ENCODE assay signal across 12 cellular contexts in genomic region chr11:69010361-69010891, GRCh38. TPM values are rescaled to one million over a fixed set of nuclear protein-coding genes. Genes with fewer than 3 reads are reported as not detected.
DNase-seq lines count a peak whose midpoint lies in the region; ATAC-seq and TF ChIP-seq lines count a peak whose summit lies in the region.
"Had no signal": no experiment of that assay in that cellular context is flagged by ENCODE, and none has a peak within 500 bp of the region (broad histone marks: within the 10 kb centered on the region; RNA-seq: fewer than 3 reads in every experiment).

No MANE protein-coding gene starts in this region.

- H3K9ac ChIP-seq in HUES48 (ENCODE audit: low read depth, low read length) = 0 out of 2 replicates have a peak overlapping the region, but pooled peaks have one; percentile 32

- H3K4me3 ChIP-seq in HUES48 (ENCODE audit: low read depth, low read length) = peak overlapping the region; percentile 49
- peak overlapping the region; percentile 5 to 26 for H3K4me3 ChIP-seq in cardiac fibroblast (replicated peaks in 1 of 2; ENCODE audit: low read depth in 2 of 2, low read length in 2 of 2)
- H3K4me3 ChIP-seq in tibial nerve = peak overlapping the region; percentile 33 to 60 (median 40)
- H3K4me3 ChIP-seq: GM12878 had no signal

- H3K36me3 ChIP-seq in HUES48 (ENCODE audit: control insufficient read depth, insufficient read depth, low read length) = no peaks in the 10 kb centered on the region
- peaks cover 0 to 10% (median 0%) of the 10 kb centered on the region in 3 donors for H3K36me3 ChIP-seq in tibial nerve

- peaks cover 10% of the 10 kb centered on the region; the same call in 1 of the 2 replicates for H3K27me3 ChIP-seq in HUES48 (ENCODE audit: control insufficient read depth, insufficient read depth, low read length)
- peaks cover 20% of the 10 kb centered on the region for H3K27me3 ChIP-seq in layer of hippocampus (ENCODE audit: control insufficient read depth, insufficient read depth, low read length)
- no peaks in the 10 kb centered on the region for H3K27me3 ChIP-seq in tibial nerve

- no peak overlapping the region for H3K27ac ChIP-seq in HUES48 (ENCODE audit: low read depth, low read length)
- peak overlapping the region; percentile 38 for H3K27ac ChIP-seq in layer of hippocampus (ENCODE audit: low read depth, low read length)
- H3K27ac ChIP-seq in tibial nerve = peak overlapping the region; percentile 71 to 95 (median 84)

- H3K9me3 ChIP-seq in HUES48 (ENCODE audit: control insufficient read depth, insufficient read depth, low read length) (no peaks in the 10 kb centered on the region), tibial nerve (no peaks in the 10 kb centered on the region)

- WGBS in tibial nerve, 2 donors = 46 to 48% methylated on average over 8 to 9 of the region's 9 CpGs

- H3K4me1 ChIP-seq in HUES48 (ENCODE audit: control insufficient read depth, insufficient read depth, low read length) (peaks cover 53% of the 10 kb centered on the region), tibial nerve (peaks cover 0 to 82% (median 53%) of the 10 kb centered on the region in 4 donors)

- TF ChIP-seq POLR2A in tibial nerve (IDR thresholded peaks at IDR 0.05) = no peak

- TF ChIP-seq CTCF in cardiac fibroblast (IDR thresholded peaks at IDR 0.05; ENCODE audit: low read depth, low read length) (no peak), tibial nerve (IDR thresholded peaks at IDR 0.05) (no peak)

- TF ChIP-seq EP300 in tibial nerve (IDR thresholded peaks at IDR 0.05) = no peak

- no peak for DNase-seq in cardiac fibroblast (ENCODE audit: low read depth in 2 of 2)
- DNase-seq in tibial nerve (ENCODE audit: low spot score in 2 of 2) = no peak
- DNase-seq in iPS-NIHi7 (ENCODE audit: extremely low spot score) = no peak
- no peak for DNase-seq in DMS114 treated with DMSO at 0.1 percent for 48 hours (lab: John Stamatoyannopoulos, UW; ENCODE audit: unreplicated experiment)

- ATAC-seq in GM19351 (IDR thresholded peaks at IDR 0.05; ENCODE audit: unreplicated experiment) (no peak), HG02571 (IDR thresholded peaks at IDR 0.05; ENCODE audit: unreplicated experiment) (no peak)

RNA-seq across cellular contexts. Expression of gene MRGPRF, which starts 2.6 kb away (rescaled TPM):
- total RNA-seq in tibial nerve = 10 to 100 TPM; 34.2 to 67.9 (median 46.3) TPM
- total RNA-seq: activated CD4-positive, alpha-beta memory T cell treated with anti-CD3 and anti-CD28 coated beads, Interleukin-2, amount 10 ng/mL, durations not matched to agents 7 days and 5 days; GM12878; naive thymus-derived CD8-positive, alpha-beta T cell had no signal

RNA-seq across cellular contexts. Expression of gene MRGPRD, which starts 29.6 kb away (rescaled TPM):
- total RNA-seq in tibial nerve = not detected
- total RNA-seq: activated CD4-positive, alpha-beta memory T cell treated with anti-CD3 and anti-CD28 coated beads, Interleukin-2, amount 10 ng/mL, durations not matched to agents 7 days and 5 days; GM12878; LHCN-M2; naive thymus-derived CD8-positive, alpha-beta T cell had no signal

RNA-seq across cellular contexts. Expression of gene TPCN2, which starts 38.3 kb away (rescaled TPM):
- 10 to 100 TPM; 27.1 to 36.1 (median 31.3) TPM for total RNA-seq in tibial nerve
